Comparison of ENCODE assay signal across 10 cellular contexts in genomic region chr11:126857860-126858808, GRCh38.
A peak's percentile ranks its signal among the peaks of the same experiment; 100 is the strongest.
DNase-seq lines count a peak whose midpoint lies in the region; ATAC-seq and TF ChIP-seq lines count a peak whose summit lies in the region.
"Had no signal": no experiment of that assay in that cellular context is flagged by ENCODE, and none has a peak within 500 bp of the region (broad histone marks: within the 10 kb centered on the region; RNA-seq: fewer than 3 reads in every experiment).

No MANE protein-coding gene starts in this region.

- H3K36me3 Mint-ChIP-seq in brain = no peaks in the 10 kb centered on the region
- no peaks in the 10 kb centered on the region for H3K36me3 Mint-ChIP-seq in stimulated activated effector memory CD8-positive, alpha-beta T cell treated with anti-CD3 and anti-CD28 coated beads, Interleukin-12 subunit alpha, Interleukin-12 subunit beta, amount 100 ng/mL, for 72 hours
- H3K36me3 Mint-ChIP-seq: WTC11 had no signal

- no peaks in the 10 kb centered on the region for H3K9me3 Mint-ChIP-seq in brain
- H3K9me3 Mint-ChIP-seq in stimulated activated effector memory CD8-positive, alpha-beta T cell treated with anti-CD3 and anti-CD28 coated beads, Interleukin-12 subunit alpha, Interleukin-12 subunit beta, amount 100 ng/mL, for 72 hours = peaks cover 3% of the 10 kb centered on the region

- peaks cover 5% of the 10 kb centered on the region for H3K27me3 Mint-ChIP-seq in brain

- no peak overlapping the region for H3K4me3 Mint-ChIP-seq in brain
- no peak overlapping the region for H3K4me3 Mint-ChIP-seq in stimulated activated effector memory CD8-positive, alpha-beta T cell treated with anti-CD3 and anti-CD28 coated beads, Interleukin-12 subunit alpha, Interleukin-12 subunit beta, amount 100 ng/mL, for 72 hours
- H3K4me3 Mint-ChIP-seq: WTC11 had no signal

- DNase-seq in NCI-H1105 treated with DMSO at 0.1 percent for 48 hours (lab: John Stamatoyannopoulos, UW) = peak; percentile 99
- DNase-seq in NCI-H510A (lab: John Stamatoyannopoulos, UW) = peak; percentile 69
- no peak for DNase-seq in stimulated activated effector memory CD8-positive, alpha-beta T cell treated with anti-CD3 and anti-CD28 coated beads, Interleukin-12 subunit alpha, Interleukin-12 subunit beta, amount 100 ng/mL, for 72 hours (ENCODE audit: low spot score in 2 of 2)
- DNase-seq in mesenteric fat pad (ENCODE audit: low spot score) = no peak
- no peak for DNase-seq in HCEC 1CT
- no peak for DNase-seq in HPDE6-E6E7 (ENCODE audit: extremely low spot score)
- DNase-seq: activated T-cell treated with anti-CD3 and anti-CD28 coated beads, Interleukin-2, amount 50 U/mL, for 48 hours; transverse colon had no signal

- ATAC-seq in stimulated activated effector memory CD8-positive, alpha-beta T cell treated with anti-CD3 and anti-CD28 coated beads, Interleukin-12 subunit alpha, Interleukin-12 subunit beta, amount 100 ng/mL, for 72 hours = peak; percentile 68
- ATAC-seq: WTC11 had no signal

- no peak for TF ChIP-seq CTCF in brain (conservative IDR thresholded peaks at IDR 0.05)

- H3K27ac Mint-ChIP-seq in brain = peak overlapping the region in 3 of 5 experiments; percentile 4 to 54 (median 31)
- H3K27ac Mint-ChIP-seq in stimulated activated effector memory CD8-positive, alpha-beta T cell treated with anti-CD3 and anti-CD28 coated beads, Interleukin-12 subunit alpha, Interleukin-12 subunit beta, amount 100 ng/mL, for 72 hours = no peak overlapping the region
- H3K27ac Mint-ChIP-seq: WTC11 had no signal

- H3K4me1 Mint-ChIP-seq in brain = peaks cover 31% of the 10 kb centered on the region
- H3K4me1 Mint-ChIP-seq in stimulated activated effector memory CD8-positive, alpha-beta T cell treated with anti-CD3 and anti-CD28 coated beads, Interleukin-12 subunit alpha, Interleukin-12 subunit beta, amount 100 ng/mL, for 72 hours = peaks cover 3% of the 10 kb centered on the region

Comparison
In these comparisons a context has a peak if more than half of its experiments do, and no peak if none do; other contexts are left out.
1. DNase-seq: peak in NCI-H1105 treated with DMSO at 0.1 percent for 48 hours (single experiment) and NCI-H510A (single experiment); none in stimulated activated effector memory CD8-positive, alpha-beta T cell treated with anti-CD3 and anti-CD28 coated beads, Interleukin-12 subunit alpha, Interleukin-12 subunit beta, amount 100 ng/mL, for 72 hours (0 of 2), mesenteric fat pad (single experiment), HCEC 1CT (single experiment) and HPDE6-E6E7 (single experiment).